In the genomic region with DNA sequence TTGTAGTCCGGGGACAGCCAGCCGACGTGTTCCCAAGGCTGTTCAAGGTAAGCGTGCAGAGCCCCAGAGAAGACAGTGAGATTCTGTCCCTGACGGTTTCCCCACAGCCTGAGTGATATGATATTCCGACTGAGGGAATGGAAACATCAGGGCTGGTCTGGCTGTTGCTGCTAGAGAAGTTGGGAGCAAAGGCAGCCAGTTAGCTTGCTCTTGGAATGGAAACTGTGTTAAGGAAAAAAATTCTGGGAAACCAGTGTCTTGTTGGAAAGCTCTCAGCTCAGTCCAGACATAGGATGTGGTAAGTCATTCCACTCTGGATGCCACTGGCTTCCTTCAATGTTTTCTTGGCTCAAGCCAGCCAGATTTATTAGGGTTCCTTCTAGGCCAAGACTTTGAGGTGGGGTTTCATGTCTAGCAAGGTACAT, we compare ENCODE assay signal across 14 cellular contexts. TPM values are rescaled to one million over a fixed set of nuclear protein-coding genes. Genes with fewer than 3 reads are reported as not detected.
A peak's percentile ranks its signal among the peaks of the same experiment; 100 is the strongest.
DNase-seq lines count a peak whose midpoint lies in the region; ATAC-seq and TF ChIP-seq lines count a peak whose summit lies in the region.
"Had no signal": no experiment of that assay in that cellular context is flagged by ENCODE, and none has a peak within 500 bp of the region (broad histone marks: within the 10 kb centered on the region; RNA-seq: fewer than 3 reads in every experiment).

No MANE protein-coding gene starts in this region.

- H3K27me3 ChIP-seq in AG04450 (ENCODE audit: control insufficient read depth, insufficient read depth, low read length) (no peaks in the 10 kb centered on the region), gastroesophageal sphincter (no peaks in the 10 kb centered on the region), gastrocnemius medialis (no peaks in the 10 kb centered on the region)
- H3K27me3 ChIP-seq: spleen had no signal

- TF ChIP-seq CTCF in AG04450 (IDR thresholded peaks at IDR 0.05; ENCODE audit: low read depth, low read length): no peak
- no peak for TF ChIP-seq CTCF in gastroesophageal sphincter (IDR thresholded peaks at IDR 0.05)
- no peak for TF ChIP-seq CTCF in gastrocnemius medialis (IDR thresholded peaks at IDR 0.05 in 4 of 5, conservative IDR thresholded peaks at IDR 0.05 in 1 of 5)

- no peak for TF ChIP-seq POLR2A in gastroesophageal sphincter (IDR thresholded peaks at IDR 0.05)
- no peak for TF ChIP-seq POLR2A in gastrocnemius medialis (IDR thresholded peaks at IDR 0.05)

- H3K9me3 ChIP-seq in AG04450 (ENCODE audit: control insufficient read depth, insufficient read depth, low read length): no peaks in the 10 kb centered on the region
- no peaks in the 10 kb centered on the region for H3K9me3 ChIP-seq in gastroesophageal sphincter
- no peaks in the 10 kb centered on the region for H3K9me3 ChIP-seq in gastrocnemius medialis
- H3K9me3 ChIP-seq: spleen had no signal

- ATAC-seq in gastroesophageal sphincter: peak; percentile 5
- ATAC-seq in gastrocnemius medialis: no peak
- no peak for ATAC-seq in GM21423 (IDR thresholded peaks at IDR 0.05; ENCODE audit: unreplicated experiment)
- ATAC-seq: natural killer cell had no signal

- H3K36me3 ChIP-seq in gastroesophageal sphincter: peaks cover 0 to 40% of the 10 kb centered on the region in 2 donors
- no peaks in the 10 kb centered on the region for H3K36me3 ChIP-seq in gastrocnemius medialis

- intact Hi-C loops in gastrocnemius medialis (cut with DNase I; ENCODE audit: low total_unique reads): loop anchor here (5.0 to 10.0 kb wide), 2 partner anchors 119 to 1569 kb away; a partner anchor contains a TSS

- CTCF ChIA-PET in AG04450 (lab: Charles Lee): interaction anchor here (1.3 to 8.1 kb wide), 2 partner anchors 11 to 85 kb away, joined by 4 to 71 read pairs; a partner anchor contains a TSS

- H3K4me3 ChIP-seq in AG04450 (ENCODE audit: low read depth, low read length): no peak overlapping the region
- H3K4me3 ChIP-seq in gastroesophageal sphincter: no peak overlapping the region
- H3K4me3 ChIP-seq in gastrocnemius medialis: no peak overlapping the region
- H3K4me3 ChIP-seq: spleen had no signal

- peak overlapping the region; percentile 85 for H3K27ac ChIP-seq in AG04450 (ENCODE audit: low read depth, low read length)
- peak overlapping the region; percentile 89 to 99 (median 94) for H3K27ac ChIP-seq in gastroesophageal sphincter
- H3K27ac ChIP-seq in gastrocnemius medialis: peak overlapping the region; percentile 91 to 99 (median 99)

- POLR2A ChIA-PET in AG04450 (lab: Yijun Ruan, JAX): interaction anchor here (1.8 kb wide), 1 partner anchor 9 kb away, joined by 24 read pairs; a partner anchor contains a TSS

- WGBS in gastroesophageal sphincter (ENCODE audit: low coverage in 1 of 2), 2 donors: 13% methylated on average over 1 of the region's 6 CpGs; no CpG with 5 or more reads in 1 of the 2 donors

- TF ChIP-seq EP300 in gastroesophageal sphincter (IDR thresholded peaks at IDR 0.05): no peak

- in situ Hi-C loops in gastrocnemius medialis (cut with MboI; ENCODE audit: low sequenced_read_pairs in 4 of 4): no loop called here

- H3K4me1 ChIP-seq in gastroesophageal sphincter (peaks cover 56 to 99% (median 89%) of the 10 kb centered on the region in 3 donors), gastrocnemius medialis (peaks cover 97 to 99% of the 10 kb centered on the region in 2 donors)

- DNase-seq in AG04450 (ENCODE audit: low read depth, low spot score) (no peak), amniotic epithelial cell (ENCODE audit: low read depth) (peak; percentile 77), gastrocnemius medialis (no peak), SK-N-DZ (ENCODE audit: low spot score) (no peak), amygdala (lab: John Stamatoyannopoulos, UW) (no peak)
- DNase-seq in activated effector memory CD4-positive, alpha-beta T cell treated with Interleukin-2 at 50 U/mL for 16 hours: no peak
- DNase-seq: activated naive CD8-positive, alpha-beta T cell treated with anti-CD3 and anti-CD28 coated beads, Interleukin-2, amount 10 ng/mL, durations not matched to agents 7 days and 5 days; DMS153; effector CD8-positive, alpha-beta T cell; glutamatergic neuron; natural killer cell; spleen had no signal

RNA-seq across cellular contexts. Expression of a gene that starts 8.8 kb away (rescaled TPM):
- polyA plus RNA-seq in AG04450 (2011; rRNA removed): 11.7 and 13.3 TPM in 2 replicates
- 28.1 and 31.7 TPM in 2 replicates for polyA minus RNA-seq in AG04450 (2011; rRNA and poly(A)+ RNA removed)
- total RNA-seq in gastroesophageal sphincter: 10 to 100 TPM; 38.8 to 82.0 (median 47.7) TPM
- 10 to 100 TPM; 36.4 to 85.9 (median 37.9) TPM for total RNA-seq in gastrocnemius medialis
- polyA plus RNA-seq in SK-N-DZ (2014; cell fraction: cytosol; rRNA removed): 5.7 and 7.4 TPM in 2 replicates
- polyA plus RNA-seq in SK-N-DZ (2014; cell fraction: nucleus; rRNA removed): 13.1 and 17.3 TPM in 2 replicates

RNA-seq across cellular contexts. Expression of a gene that starts 29.4 kb away (rescaled TPM):
- polyA plus RNA-seq in AG04450 (2011; rRNA removed): 5.6 and 7.6 TPM in 2 replicates
- polyA minus RNA-seq in AG04450 (2011; rRNA and poly(A)+ RNA removed): 9.7 and 12.6 TPM in 2 replicates
- 10 to 100 TPM in 3 of 4 donors, 1 to 10 TPM in 1; 9.8 to 17.5 (median 13.8) TPM for total RNA-seq in gastroesophageal sphincter
- 1 to 10 TPM; 1.4 to 4.0 (median 1.9) TPM for total RNA-seq in gastrocnemius medialis
- 32.5 and 34.1 TPM in 2 replicates for polyA plus RNA-seq in SK-N-DZ (2014; cell fraction: cytosol; rRNA removed)
- polyA plus RNA-seq in SK-N-DZ (2014; cell fraction: nucleus; rRNA removed): 28.6 and 30.1 TPM in 2 replicates

RNA-seq across cellular contexts. Expression of a gene that starts 51.0 kb away (rescaled TPM):
- 0.35 TPM in 1 of 2 replicates, not detected in the other for polyA plus RNA-seq in AG04450 (2011; rRNA removed)
- polyA minus RNA-seq in AG04450 (2011; rRNA and poly(A)+ RNA removed): 1.7 and 1.8 TPM in 2 replicates
- total RNA-seq in gastroesophageal sphincter: 1 to 10 TPM in 1 of 4 donors, under 1 TPM in 1, not detected in 2; 0.54 to 2.3 TPM
- total RNA-seq in gastrocnemius medialis: not detected
- not detected in 2 replicates for polyA plus RNA-seq in SK-N-DZ (2014; cell fraction: cytosol; rRNA removed)
- polyA plus RNA-seq in SK-N-DZ (2014; cell fraction: nucleus; rRNA removed): 0.60 and 2.4 TPM in 2 replicates

RNA-seq across cellular contexts. Expression of a gene that starts 51.1 kb away (rescaled TPM):
- polyA plus RNA-seq in AG04450 (2011; rRNA removed): 4.7 and 10.6 TPM in 2 replicates
- polyA minus RNA-seq in AG04450 (2011; rRNA and poly(A)+ RNA removed): 7.7 and 19.2 TPM in 2 replicates
- total RNA-seq in gastroesophageal sphincter (10 to 100 TPM in 1 of 4 donors, 1 to 10 TPM in 3; 6.8 to 22.3 (median 8.5) TPM), gastrocnemius medialis (10 to 100 TPM in 1 of 4 donors, 1 to 10 TPM in 3; 4.8 to 11.7 (median 7.8) TPM)
- polyA plus RNA-seq in SK-N-DZ (2014; cell fraction: cytosol; rRNA removed): 2.1 and 2.7 TPM in 2 replicates
- polyA plus RNA-seq in SK-N-DZ (2014; cell fraction: nucleus; rRNA removed): 1.1 and 2.1 TPM in 2 replicates
